ENCODE assay signal across 8 cellular contexts in genomic region chr17:46818929-46819859, GRCh38. TPM values are rescaled to one million over a fixed set of nuclear protein-coding genes. Genes with fewer than 3 reads are reported as not detected.
DNase-seq lines count a peak whose midpoint lies in the region; ATAC-seq, FAIRE-seq and TF ChIP-seq lines count a peak whose summit lies in the region.

No MANE protein-coding gene starts in this region.

- FAIRE-seq in pancreas (lab: Jason Lieb, UNC): no peak

- no TSS peak for BruUV-seq in Calu3 (replicated peaks; lab: Mats Ljungman, UMichigan)

- H3K27ac ChIP-seq in OCI-LY3 (ENCODE audit: low read length): no peak overlapping the region
- no peak overlapping the region for H3K27ac ChIP-seq in pancreas

- H3K9me3 Mint-ChIP-seq in Calu3 (ENCODE audit: low read depth, unreplicated experiment): no peaks in the 10 kb centered on the region

- intact Hi-C loops in Calu3 (cut with micrococcal nuclease; ENCODE audit: unreplicated experiment): loop anchor here (10.0 kb wide), 1 partner anchor 74 kb away; no protein-coding TSS in a partner anchor
- intact Hi-C loops in pancreas (cut with DNase I): no loop called here

- H3K9ac ChIP-seq in OCI-LY3 (ENCODE audit: low read length): 0 out of 2 replicates have a peak overlapping the region, but pooled peaks have one; percentile 20

- DNase-seq in Calu3 (no peak), erythroblast (lab: John Stamatoyannopoulos, UW) (peak; percentile 70 to 87), pancreas (peak in 1 of 6 donors; percentile 66), NCI-H2081 treated with DMSO at 0.1 percent for 48 hours (lab: John Stamatoyannopoulos, UW) (no peak), NOMO-1 treated with DMSO at 0.1 percent for 48 hours (lab: John Stamatoyannopoulos, UW; ENCODE audit: unreplicated experiment) (no peak)
- DNase-seq in stimulated activated CD4-positive, alpha-beta T cell treated with anti-CD3 and anti-CD28 coated beads, Interleukin-4, amount 100 ng/mL, for 1 hour: no peak

- H3K4me3 ChIP-seq in OCI-LY3 (ENCODE audit: low read length): peak overlapping the region; percentile 84
- H3K4me3 ChIP-seq in pancreas: peak overlapping the region in 3 of 4 donors; percentile 16 to 50 (median 25)

- peak overlapping the region; percentile 75 for H3K4me2 ChIP-seq in OCI-LY3 (ENCODE audit: low read length)

- H3K36me3 ChIP-seq in OCI-LY3 (replicated peaks; ENCODE audit: low read depth, low read length) (no peaks in the 10 kb centered on the region), pancreas (no peaks in the 10 kb centered on the region)

- no peak for TF ChIP-seq CTCF in Calu3 (IDR thresholded peaks at IDR 0.05; ENCODE audit: unreplicated experiment)
- TF ChIP-seq CTCF in OCI-LY3 (IDR thresholded peaks at IDR 0.05; ENCODE audit: low read depth, low read length): no peak
- no peak for TF ChIP-seq CTCF in pancreas (IDR thresholded peaks at IDR 0.05)

- H3K27ac Mint-ChIP-seq in Calu3 (ENCODE audit: unreplicated experiment): no peak overlapping the region

- WGBS in pancreas, 2 donors: 11 to 12% methylated on average over 50 to 72 of the region's 72 CpGs

- H3K4me1 Mint-ChIP-seq in Calu3 (ENCODE audit: low read depth, unreplicated experiment): peaks cover 6% of the 10 kb centered on the region

- H3K4me1 ChIP-seq in OCI-LY3 (ENCODE audit: low read length) (peaks cover 19% of the 10 kb centered on the region), pancreas (peaks cover 0 to 10% (median 0%) of the 10 kb centered on the region in 3 donors)

- peaks cover 5% of the 10 kb centered on the region; the same call in 1 of the 2 replicates for H3K27me3 ChIP-seq in OCI-LY3 (ENCODE audit: low read depth, low read length)
- H3K27me3 ChIP-seq in pancreas: peaks cover 0 to 20% (median 4%) of the 10 kb centered on the region in 4 donors

- H3K9me3 ChIP-seq in OCI-LY3 (ENCODE audit: insufficient read depth, low read length) (no peaks in the 10 kb centered on the region), pancreas (no peaks in the 10 kb centered on the region)

- no peak for TF ChIP-seq POLR2A in erythroblast (IDR thresholded peaks at IDR 0.05; ENCODE audit: low read length)

- peak overlapping the region; percentile 62 for H3K4me3 Mint-ChIP-seq in Calu3 (ENCODE audit: low read depth, unreplicated experiment)

- H3K27me3 Mint-ChIP-seq in Calu3 (ENCODE audit: unreplicated experiment): peaks cover 78% of the 10 kb centered on the region

- ATAC-seq in pancreas (peak; percentile 24 to 42 (median 34)), GM18868 (IDR thresholded peaks at IDR 0.05; ENCODE audit: unreplicated experiment) (no peak)

- no peaks in the 10 kb centered on the region for H3K79me2 ChIP-seq in OCI-LY3 (ENCODE audit: low read length)

- H4K20me1 ChIP-seq in OCI-LY3 (ENCODE audit: insufficient read depth, low read length): no peaks in the 10 kb centered on the region

- no peaks in the 10 kb centered on the region for H3K36me3 Mint-ChIP-seq in Calu3 (ENCODE audit: insufficient read depth, unreplicated experiment)

- CTCF ChIA-PET in Calu3 (lab: Charles Lee): interaction anchor here (0.6 kb wide), 1 partner anchor 9 kb away, joined by 3 read pairs; no protein-coding TSS in a partner anchor

- H2AFZ ChIP-seq in OCI-LY3 (ENCODE audit: low read depth, low read length): 0 out of 2 replicates have a peak overlapping the region, but pooled peaks have one; percentile 34

RNA-seq across cellular contexts. Expression of gene WNT3, which starts 0.7 kb away (rescaled TPM):
- total RNA-seq in Calu3 (2022): 5.2 and 6.1 TPM in 2 replicates
- under 1 TPM; 0.24 to 0.72 (median 0.38) TPM for total RNA-seq in pancreas
- under 1 TPM; 0.31 to 0.42 TPM for polyA plus RNA-seq in pancreas

RNA-seq across cellular contexts. Expression of gene WNT9B, which starts 32.2 kb away (rescaled TPM):
- total RNA-seq in Calu3 (2022): not detected in 2 replicates
- total RNA-seq in pancreas: under 1 TPM in 5 of 6 donors, not detected in 1; 0.12 to 0.32 (median 0.28) TPM
- not detected for polyA plus RNA-seq in pancreas

Comparison
In these comparisons a context has a peak if more than half of its experiments do, and no peak if none do; other contexts are left out.
1. DNase-seq: peak in erythroblast (2 of 2); none in Calu3 (single experiment), NCI-H2081 treated with DMSO at 0.1 percent for 48 hours (single experiment), NOMO-1 treated with DMSO at 0.1 percent for 48 hours (single experiment) and stimulated activated CD4-positive, alpha-beta T cell treated with anti-CD3 and anti-CD28 coated beads, Interleukin-4, amount 100 ng/mL, for 1 hour (single experiment).